1 cellular context compared by ENCODE assay signal in genomic region chr1:206823725-206824124, GRCh38.
TF ChIP-seq lines count a peak whose summit lies in the region.

No MANE protein-coding gene starts in this region.

TF ChIP-seq in K562, 482 proteins besides CTCF, POLR2A, EP300 and RAD21:
- TF ChIP-seq ZBTB9 (CRISPR knock-in tag; IDR thresholded peaks at IDR 0.05) (no peak), ETV5 (CRISPR knock-in tag; IDR thresholded peaks at IDR 0.05; ENCODE audit: low read depth) (no peak), TCF15 (CRISPR knock-in tag; IDR thresholded peaks at IDR 0.05) (no peak), CLOCK (CRISPR knock-in tag; IDR thresholded peaks at IDR 0.05; ENCODE audit: borderline replicate concordance) (no peak), PHF20 (IDR thresholded peaks at IDR 0.05; ENCODE audit: partially characterized antibody) (no peak), ZBTB5 (IDR thresholded peaks at IDR 0.05) (no peak), ZNF197 (CRISPR knock-in tag; IDR thresholded peaks at IDR 0.05; ENCODE audit: low read depth) (no peak), SETDB1 (IDR thresholded peaks at IDR 0.05; ENCODE audit: low read length) (no peak), CCAR2 (IDR thresholded peaks at IDR 0.05; ENCODE audit: low read depth, low read length) (no peak), KDM5B (IDR thresholded peaks at IDR 0.05; ENCODE audit: insufficient replicate concordance, low read depth, low read length) (no peak), MAFF (IDR thresholded peaks at IDR 0.05; ENCODE audit: low read length) (no peak)
